ENCODE assay signal across 27 cellular contexts in genomic region chr1:237867380-237867888, GRCh38. TPM values are rescaled to one million over a fixed set of nuclear protein-coding genes. Genes with fewer than 3 reads are reported as not detected.
"Had no signal": no experiment of that assay in that cellular context is flagged by ENCODE, and none has a peak within 500 bp of the region (broad histone marks: within the 10 kb centered on the region; RNA-seq: fewer than 3 reads in every experiment).

No MANE protein-coding gene starts in this region.

- H3K9me3 Mint-ChIP-seq: memory B cell had no signal

- ATAC-seq: esophagus mucosa, heart left ventricle, left cardiac atrium, lower lobe of right lung had no signal

- H3K27ac ChIP-seq: heart left ventricle, left ventricle myocardium inferior, lower lobe of right lung, right atrium auricular region, sigmoid colon, skin epidermis, stomach, thoracic aorta, transverse colon had no signal

- H3K4me3 ChIP-seq: heart left ventricle, left ventricle myocardium inferior, lower lobe of right lung, right atrium auricular region, sigmoid colon, skin epidermis, stomach, thoracic aorta, transverse colon had no signal

- H3K27ac Mint-ChIP-seq: immature natural killer cell, memory B cell, naive B cell, nephron had no signal

- H3K4me1 ChIP-seq: lower lobe of right lung had no signal

- H3K9me3 ChIP-seq: heart left ventricle, left ventricle myocardium inferior, lower lobe of right lung, right atrium auricular region, sigmoid colon, stomach, thoracic aorta, transverse colon had no signal

- H3K36me3 Mint-ChIP-seq: immature natural killer cell, memory B cell, naive B cell had no signal

- H3K36me3 ChIP-seq: heart left ventricle, left ventricle myocardium inferior, lower lobe of right lung, right atrium auricular region, sigmoid colon, stomach, thoracic aorta, transverse colon had no signal

- H3K27me3 ChIP-seq: heart left ventricle, right atrium auricular region, sigmoid colon, stomach, transverse colon had no signal

- DNase-seq: effector memory CD4-positive, alpha-beta T cell; heart left ventricle; hippocampal formation; immature natural killer cell; left cardiac atrium; left ventricle myocardium inferior; lower lobe of right lung; naive B cell; sigmoid colon; stimulated activated CD4-positive, alpha-beta T cell treated with anti-CD3 and anti-CD28 coated beads, Interleukin-2, amount 100 ng/mL, for 24 hours; stimulated activated CD4-positive, alpha-beta T cell treated with anti-CD3 and anti-CD28 coated beads, Interleukin-4, amount 100 ng/mL, for 4 hours; stimulated activated naive CD4-positive, alpha-beta T cell; stomach; substantia nigra; transverse colon had no signal

- H3K4me1 Mint-ChIP-seq: immature natural killer cell had no signal

- H3K4me3 Mint-ChIP-seq: immature natural killer cell, memory B cell, naive B cell, nephron had no signal

RNA-seq across cellular contexts. Expression of gene ZP4, which starts 23.3 kb away (rescaled TPM):
- total RNA-seq: esophagus mucosa, fibroblast of lung, frontal cortex, glomerular endothelial cell, heart left ventricle, left cardiac atrium, left ventricle myocardium inferior, lower lobe of right lung, osteocyte, posterior vena cava, right atrium auricular region, sigmoid colon, stomach, thoracic aorta, transverse colon, urinary bladder had no signal
